Comparison of ENCODE assay signal across 19 cellular contexts in the genomic region with DNA sequence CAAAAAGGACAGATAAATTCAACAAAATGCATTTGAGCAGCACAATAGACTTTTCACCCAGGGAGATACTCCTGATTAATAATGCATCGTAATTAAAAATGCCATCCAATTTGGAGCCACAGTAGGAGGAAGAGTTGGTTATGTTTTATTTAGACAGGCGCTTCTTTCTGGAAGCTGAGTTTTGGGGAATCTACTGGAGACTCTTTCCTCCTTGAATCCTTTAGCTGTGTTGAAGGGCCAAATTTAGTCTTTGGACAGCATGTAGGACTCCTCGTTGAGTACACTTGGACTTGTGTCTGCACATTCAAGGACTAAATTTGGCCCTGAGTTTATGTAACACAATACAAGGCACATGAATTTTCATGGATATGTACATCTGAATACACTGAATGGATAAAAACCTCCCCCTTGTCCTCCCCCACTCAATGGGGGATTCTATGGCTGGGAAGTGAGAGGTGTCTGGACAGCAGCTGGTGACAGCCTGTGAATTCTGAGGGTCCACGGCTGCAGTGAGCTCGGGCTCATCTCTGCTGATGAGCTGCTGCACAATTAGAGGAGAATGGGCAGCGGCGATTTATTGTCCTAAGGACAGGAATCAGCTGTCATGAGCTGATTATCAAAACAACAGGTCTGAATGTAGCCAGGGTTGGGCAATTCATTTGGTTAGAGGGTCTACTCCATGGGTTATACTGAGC.
"Had no signal": no experiment of that assay in that cellular context is flagged by ENCODE, and none has a peak within 500 bp of the region (broad histone marks: within the 10 kb centered on the region; RNA-seq: fewer than 3 reads in every experiment).

No MANE protein-coding gene starts in this region.

- H3K9me3 ChIP-seq: body of pancreas, gastrocnemius medialis, heart right ventricle, pancreas, tibial nerve, vagina had no signal

- H3K4me3 Mint-ChIP-seq: activated CD8-positive, alpha-beta T cell treated with anti-CD3 and anti-CD28 coated beads for 36 hours; dendritic cell treated with granulocyte-macrophage colony-stimulating factor and Interleukin-4, amounts not matched to agents 40 ng/mL and 50 ng/mL, for 4 days; effector memory CD8-positive, alpha-beta T cell; WTC11 had no signal

- H3K27me3 ChIP-seq: body of pancreas, gastrocnemius medialis, heart right ventricle, pancreas, vagina had no signal

- H3K27me3 Mint-ChIP-seq: activated CD8-positive, alpha-beta T cell treated with anti-CD3 and anti-CD28 coated beads for 36 hours; dendritic cell treated with granulocyte-macrophage colony-stimulating factor and Interleukin-4, amounts not matched to agents 40 ng/mL and 50 ng/mL, for 4 days had no signal

- H3K4me3 ChIP-seq: body of pancreas, gastrocnemius medialis, heart right ventricle, pancreas, tibial nerve, vagina had no signal

- H3K36me3 Mint-ChIP-seq: activated naive CD4-positive, alpha-beta T cell treated with anti-CD3 and anti-CD28 coated beads, Interleukin-2, amount 50 U/mL, for 72 hours; WTC11 had no signal

- H3K9me3 Mint-ChIP-seq: activated CD8-positive, alpha-beta T cell treated with anti-CD3 and anti-CD28 coated beads for 36 hours; activated naive CD4-positive, alpha-beta T cell treated with anti-CD3 and anti-CD28 coated beads, Interleukin-2, amount 50 U/mL, for 72 hours; dendritic cell treated with granulocyte-macrophage colony-stimulating factor and Interleukin-4, amounts not matched to agents 40 ng/mL and 50 ng/mL, for 4 days; effector memory CD8-positive, alpha-beta T cell; WTC11 had no signal

- DNase-seq: activated CD4-positive, alpha-beta T cell treated with anti-CD3 and anti-CD28 coated beads for 4 hours; activated CD8-positive, alpha-beta T cell treated with anti-CD3 and anti-CD28 coated beads for 36 hours; activated effector memory CD4-positive, alpha-beta T cell treated with anti-CD3 and anti-CD28 coated beads, Interleukin-2, amount 50 U/mL, for 16 hours; activated T-cell treated with anti-CD3 and anti-CD28 coated beads, Interleukin-2, amount 50 U/mL, for 48 hours; amniotic stem cell; body of pancreas; cerebellar nuclear complex; effector memory CD8-positive, alpha-beta T cell; gastrocnemius medialis; heart right ventricle; midbrain; pancreas; stimulated activated CD4-positive, alpha-beta T cell treated with anti-CD3 and anti-CD28 coated beads, Interleukin-2, amount 100 ng/mL, for 24 hours had no signal

- ATAC-seq: activated CD8-positive, alpha-beta T cell treated with anti-CD3 and anti-CD28 coated beads for 36 hours; activated naive CD4-positive, alpha-beta T cell treated with anti-CD3 and anti-CD28 coated beads, Interleukin-2, amount 50 U/mL, for 72 hours; body of pancreas; effector memory CD8-positive, alpha-beta T cell; gastrocnemius medialis; heart right ventricle; left lobe of liver; pancreas; WTC11 had no signal

- H3K27ac ChIP-seq: body of pancreas, gastrocnemius medialis, heart right ventricle, pancreas, tibial nerve, vagina had no signal

- H3K4me1 ChIP-seq: body of pancreas, gastrocnemius medialis, pancreas, tibial nerve, vagina had no signal

- H3K27ac Mint-ChIP-seq: activated CD8-positive, alpha-beta T cell treated with anti-CD3 and anti-CD28 coated beads for 36 hours; activated naive CD4-positive, alpha-beta T cell treated with anti-CD3 and anti-CD28 coated beads, Interleukin-2, amount 50 U/mL, for 72 hours; dendritic cell treated with granulocyte-macrophage colony-stimulating factor and Interleukin-4, amounts not matched to agents 40 ng/mL and 50 ng/mL, for 4 days; effector memory CD8-positive, alpha-beta T cell; WTC11 had no signal

- H3K36me3 ChIP-seq: gastrocnemius medialis, heart right ventricle, pancreas, tibial nerve, vagina had no signal
